ENCODE assay signal across 17 cellular contexts in the genomic region with DNA sequence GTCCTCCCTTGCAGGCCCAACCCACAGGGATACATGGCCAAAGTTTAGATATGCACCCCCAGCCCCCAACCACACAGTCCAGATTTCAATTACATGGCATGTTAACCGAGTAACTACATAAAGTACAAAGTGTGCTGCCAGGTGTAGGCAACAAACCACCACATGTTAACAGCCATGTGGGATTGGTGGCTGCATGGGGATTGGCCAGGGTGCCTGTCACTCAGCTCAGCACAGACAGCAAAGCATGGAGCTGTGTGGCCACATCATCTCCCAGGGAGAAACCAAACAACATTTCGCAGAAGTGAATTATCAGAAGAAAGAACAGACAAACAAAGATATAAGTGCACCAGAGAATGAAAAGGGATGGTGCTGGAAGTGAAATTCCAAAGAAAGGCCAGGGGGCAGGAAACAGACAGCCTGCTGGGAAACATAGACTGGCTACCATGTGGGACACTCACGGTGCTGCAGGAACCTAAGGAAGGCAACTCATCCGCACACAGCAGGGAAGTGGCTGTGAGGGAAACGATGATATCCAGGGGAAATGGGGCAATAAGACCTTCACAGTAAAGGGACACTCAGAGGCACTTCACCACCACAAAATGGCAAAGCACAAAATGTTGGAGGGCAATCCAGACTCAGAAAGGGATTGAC.
"Had no signal": no experiment of that assay in that cellular context is flagged by ENCODE, and none has a peak within 500 bp of the region (broad histone marks: within the 10 kb centered on the region; RNA-seq: fewer than 3 reads in every experiment).

No MANE protein-coding gene starts in this region.

- H3K9me3 Mint-ChIP-seq: immature natural killer cell had no signal

- H3K4me1 ChIP-seq: esophagus muscularis mucosa, testis had no signal

- H3K9me3 ChIP-seq: mucosa of descending colon, testis had no signal

- H3K27me3 ChIP-seq: testis had no signal

- H3K27ac ChIP-seq: esophagus muscularis mucosa, testis had no signal

- H3K36me3 Mint-ChIP-seq: activated naive CD8-positive, alpha-beta T cell; immature natural killer cell; naive thymus-derived CD8-positive, alpha-beta T cell had no signal

- H3K27me3 Mint-ChIP-seq: activated B cell treated with CpG ODN at 0.5 μM for 24 hours; activated CD4-positive, alpha-beta T cell treated with anti-CD3 and anti-CD28 coated beads, Interleukin-2, amount 10 ng/mL, durations not matched to agents 24 days and 14 days had no signal

- H3K36me3 ChIP-seq: esophagus muscularis mucosa had no signal

- ATAC-seq: left cardiac atrium; mucosa of descending colon; naive thymus-derived CD8-positive, alpha-beta T cell; sciatic nerve; stimulated activated naive CD8-positive, alpha-beta T cell treated with anti-CD3 and anti-CD28 coated beads, Interleukin-15, Interleukin-2, amounts not matched to agents 100 U/mL and 50 U/mL, for 24 hours had no signal

- H3K27ac Mint-ChIP-seq: activated B cell treated with CpG ODN at 0.5 μM for 24 hours; activated CD4-positive, alpha-beta T cell treated with anti-CD3 and anti-CD28 coated beads, Interleukin-2, amount 10 ng/mL, durations not matched to agents 24 days and 14 days; activated naive CD8-positive, alpha-beta T cell; immature natural killer cell; naive thymus-derived CD8-positive, alpha-beta T cell; T-helper 1 cell treated with Interleukin-12 subunit alpha and Interleukin-12 subunit beta and Interleukin-4 antibody, amounts not matched to agents 30 μg/mL and 1 μg/mL, for 36 hours had no signal

- H3K4me1 Mint-ChIP-seq: activated B cell treated with CpG ODN at 0.5 μM for 24 hours; activated CD4-positive, alpha-beta T cell treated with anti-CD3 and anti-CD28 coated beads, Interleukin-2, amount 10 ng/mL, durations not matched to agents 24 days and 14 days; immature natural killer cell; naive thymus-derived CD8-positive, alpha-beta T cell had no signal

- H3K4me3 Mint-ChIP-seq: activated B cell treated with CpG ODN at 0.5 μM for 24 hours; activated CD4-positive, alpha-beta T cell treated with anti-CD3 and anti-CD28 coated beads, Interleukin-2, amount 10 ng/mL, durations not matched to agents 24 days and 14 days; activated naive CD8-positive, alpha-beta T cell; immature natural killer cell; naive thymus-derived CD8-positive, alpha-beta T cell; T-helper 1 cell treated with Interleukin-12 subunit alpha and Interleukin-12 subunit beta and Interleukin-4 antibody, amounts not matched to agents 30 μg/mL and 1 μg/mL, for 36 hours had no signal

- DNase-seq: activated B cell treated with CpG ODN at 0.5 μM for 24 hours; activated CD4-positive, alpha-beta T cell treated with anti-CD3 and anti-CD28 coated beads, Interleukin-2, amount 10 ng/mL, durations not matched to agents 24 days and 14 days; activated gamma-delta T cell; amygdala; glutamatergic neuron; immature natural killer cell; left cardiac atrium; mucosa of descending colon; occipital lobe; stimulated activated CD4-positive, alpha-beta T cell treated with anti-CD3 and anti-CD28 coated beads, Interleukin-12 subunit alpha, Interleukin-12 subunit beta, amount 100 ng/mL, for 4 hours; stimulated activated naive CD8-positive, alpha-beta T cell treated with anti-CD3 and anti-CD28 coated beads, Interleukin-15, Interleukin-2, amounts not matched to agents 100 U/mL and 50 U/mL, for 24 hours; testis had no signal

- H3K4me3 ChIP-seq: esophagus muscularis mucosa, mucosa of descending colon, testis had no signal
